10 cellular contexts compared by ENCODE assay signal in the genomic region with DNA sequence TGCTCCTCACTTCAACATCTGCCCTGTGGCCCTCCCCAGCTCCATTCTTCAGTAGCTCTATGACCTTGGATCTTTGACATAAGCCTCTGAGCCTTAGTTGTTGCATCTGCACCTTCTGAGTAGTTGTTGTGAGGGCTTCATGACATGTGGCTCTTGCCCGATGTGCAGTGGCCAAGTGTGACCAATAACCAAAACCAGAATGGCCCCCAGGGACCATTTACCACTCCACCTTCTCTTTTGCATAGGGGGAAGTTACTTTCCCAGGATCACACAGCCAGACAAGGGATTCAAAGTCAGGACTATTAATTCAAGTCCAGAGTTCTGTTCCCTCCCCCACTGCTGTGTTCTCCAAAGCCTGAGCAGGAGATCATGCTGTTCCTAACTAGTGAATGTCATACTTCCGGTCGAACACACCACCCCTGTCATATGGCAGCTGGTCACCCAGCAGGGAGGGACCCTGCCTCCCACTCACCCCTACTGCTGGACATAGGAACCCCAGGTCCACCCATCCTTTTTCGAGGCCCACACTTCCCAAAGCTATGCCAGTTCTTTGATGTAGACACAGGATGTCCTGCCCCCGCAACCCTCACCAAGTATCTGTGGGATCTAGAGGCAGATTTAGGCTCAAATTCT. TPM values are rescaled to one million over a fixed set of nuclear protein-coding genes. Genes with fewer than 3 reads are reported as not detected.
A peak's percentile ranks its signal among the peaks of the same experiment; 100 is the strongest.
DNase-seq lines count a peak whose midpoint lies in the region; ATAC-seq and TF ChIP-seq lines count a peak whose summit lies in the region.
"Had no signal": no experiment of that assay in that cellular context is flagged by ENCODE, and none has a peak within 500 bp of the region (broad histone marks: within the 10 kb centered on the region; RNA-seq: fewer than 3 reads in every experiment).

No MANE protein-coding gene starts in this region.

- H3K9me3 ChIP-seq in effector memory CD4-positive, alpha-beta T cell (ENCODE audit: control insufficient read depth, low read length) = no peaks in the 10 kb centered on the region

- intact Hi-C loops in dorsolateral prefrontal cortex (cut with DNase I) = no loop called here
- intact Hi-C loops in sciatic nerve (cut with DNase I) = no loop called here

- H3K4me3 ChIP-seq in dorsolateral prefrontal cortex = peak overlapping the region in 1 of 59 donors; percentile 9
- no peak overlapping the region for H3K4me3 ChIP-seq in effector memory CD4-positive, alpha-beta T cell (ENCODE audit: insufficient read depth, low read depth, low read length, poor library complexity, severe bottlenecking)
- H3K4me3 ChIP-seq: PC-9 had no signal

- TF ChIP-seq CTCF in GM13976 (IDR thresholded peaks at IDR 0.05; ENCODE audit: borderline replicate concordance, control extremely low read depth, extremely low read depth, insufficient read depth, missing control alignments) (no peak), dorsolateral prefrontal cortex (IDR thresholded peaks at IDR 0.05 in 54 of 56, conservative IDR thresholded peaks at IDR 0.05 in 2 of 56; ENCODE audit: low read depth in 1 of 56, partially characterized antibody in 56 of 56) (no peak)

- peak; percentile 52 for DNase-seq in GM13976 (ENCODE audit: low spot score)
- DNase-seq in dorsolateral prefrontal cortex = no peak
- DNase-seq in sciatic nerve (ENCODE audit: low spot score) = no peak
- no peak for DNase-seq in mucosa of gallbladder (ENCODE audit: low spot score)
- no peak for DNase-seq in effector memory CD4-positive, alpha-beta T cell
- DNase-seq: activated gamma-delta T cell, PC-9 had no signal

- in situ Hi-C loops in GM13976 (cut with MboI; ENCODE audit: low sequenced_read_pairs, unreplicated experiment) = no loop called here

- H3K36me3 ChIP-seq in effector memory CD4-positive, alpha-beta T cell (ENCODE audit: control insufficient read depth, insufficient read depth, low read length) = no peaks in the 10 kb centered on the region

- peak overlapping the region in 50 of 59 donors; percentile 3 to 84 (median 64) for H3K27ac ChIP-seq in dorsolateral prefrontal cortex
- no peak overlapping the region for H3K27ac ChIP-seq in effector memory CD4-positive, alpha-beta T cell (ENCODE audit: insufficient read depth, low read length, poor library complexity, severe bottlenecking)
- H3K27ac ChIP-seq: PC-9 had no signal

- ATAC-seq in HG03196 (IDR thresholded peaks at IDR 0.05; ENCODE audit: unreplicated experiment) = peak; percentile 25
- ATAC-seq in sciatic nerve = peak; percentile 35
- no peak for ATAC-seq in HG02852 (IDR thresholded peaks at IDR 0.05; ENCODE audit: unreplicated experiment)
- no peak for ATAC-seq in GM19397 (IDR thresholded peaks at IDR 0.05; ENCODE audit: unreplicated experiment)

- peaks cover 49% of the 10 kb centered on the region for H3K4me1 ChIP-seq in effector memory CD4-positive, alpha-beta T cell (ENCODE audit: control insufficient read depth, insufficient read depth, low read length, poor library complexity, severe bottlenecking)

- peaks cover 0 to 27% (median 13%) of the 10 kb centered on the region in 45 donors for H3K27me3 ChIP-seq in dorsolateral prefrontal cortex
- H3K27me3 ChIP-seq in effector memory CD4-positive, alpha-beta T cell (replicated peaks; ENCODE audit: control insufficient read depth, insufficient read depth, low read length, poor library complexity, severe bottlenecking) = no peaks in the 10 kb centered on the region

RNA-seq across cellular contexts. Expression of gene FGR, which starts 4.0 kb away (rescaled TPM):
- total RNA-seq in dorsolateral prefrontal cortex = 10 to 100 TPM in 19 of 120 experiments, 1 to 10 TPM in 101; 2.0 to 24.2 (median 6.8) TPM
- total RNA-seq in sciatic nerve = 15.3 TPM
- 7.6 TPM for total RNA-seq in mucosa of gallbladder
- total RNA-seq: PC-9 had no signal

RNA-seq across cellular contexts. Expression of gene AHDC1, which starts 27.0 kb away (rescaled TPM):
- total RNA-seq in dorsolateral prefrontal cortex = 100 to 1,000 TPM in 21 of 120 experiments, 10 to 100 TPM in 99; 57.6 to 160 (median 87.2) TPM
- 61.9 TPM for total RNA-seq in sciatic nerve
- 61.6 TPM for total RNA-seq in mucosa of gallbladder

RNA-seq across cellular contexts. Expression of gene IFI6, which starts 41.0 kb away (rescaled TPM):
- total RNA-seq in dorsolateral prefrontal cortex (1,000 to 10,000 TPM in 2 of 120 experiments, 100 to 1,000 TPM in 49, 10 to 100 TPM in 69; 51.8 to 1,534 (median 96.2) TPM), sciatic nerve (45.9 TPM), mucosa of gallbladder (302 TPM)

Comparison
In these comparisons a context has a peak if more than half of its experiments do, and no peak if none do; other contexts are left out.
1. ATAC-seq: peak in HG03196 (single experiment) and sciatic nerve (single experiment); none in HG02852 (single experiment) and GM19397 (single experiment).